ENCODE assay signal across 8 cellular contexts in the genomic region with DNA sequence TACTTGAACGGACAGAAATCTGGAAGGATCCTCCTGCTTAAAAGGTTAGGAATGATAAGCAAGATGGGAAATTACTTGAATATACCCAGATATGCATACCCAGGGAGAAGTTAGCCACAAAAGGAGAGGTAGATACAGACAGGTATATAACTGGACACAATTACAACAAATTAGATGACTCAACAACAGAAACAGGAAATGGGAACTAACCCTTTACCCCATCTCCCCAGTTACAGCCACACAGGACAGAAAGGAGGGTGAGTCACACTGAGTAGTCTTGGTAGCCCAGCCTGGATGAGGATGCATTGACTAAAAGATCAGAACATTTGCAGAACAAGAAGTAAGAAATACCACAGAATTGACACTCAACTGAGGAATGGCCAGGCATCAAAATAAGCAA.
DNase-seq lines count a peak whose midpoint lies in the region; FAIRE-seq and TF ChIP-seq lines count a peak whose summit lies in the region.
"Had no signal": no experiment of that assay in that cellular context is flagged by ENCODE, and none has a peak within 500 bp of the region (broad histone marks: within the 10 kb centered on the region; RNA-seq: fewer than 3 reads in every experiment).

No MANE protein-coding gene starts in this region.

- DNase-seq in GM18507 (ENCODE audit: extremely low spot score, insufficient read length, low read depth) (peak; percentile 20), HFFc6 (peak; percentile 91), MG63 (peak; percentile 89), NCI-H1930 (lab: John Stamatoyannopoulos, UW) (no peak), pons (ENCODE audit: low spot score) (no peak), NCI-H2081 treated with DMSO at 0.1 percent for 48 hours (lab: John Stamatoyannopoulos, UW) (no peak)

- no peaks in the 10 kb centered on the region for H3K27me3 ChIP-seq in MG63

- intact Hi-C loops in dendritic cell treated with granulocyte-macrophage colony-stimulating factor and Interleukin-4, amounts not matched to agents 40 ng/mL and 50 ng/mL, for 4 days (cut with micrococcal nuclease) = no loop called here

- peak; percentile 74 for FAIRE-seq in GM18507 (lab: Jason Lieb, UNC)
- FAIRE-seq: TTC549 had no signal

- H3K4me3 ChIP-seq in MG63 = no peak overlapping the region

- H3K9me3 ChIP-seq in MG63 = no peaks in the 10 kb centered on the region

- no peaks in the 10 kb centered on the region for H3K36me3 Mint-ChIP-seq in HFFc6 (ENCODE audit: low read depth)
- H3K36me3 Mint-ChIP-seq in dendritic cell treated with granulocyte-macrophage colony-stimulating factor and Interleukin-4, amounts not matched to agents 40 ng/mL and 50 ng/mL, for 4 days (ENCODE audit: low read depth) = peaks cover 15% of the 10 kb centered on the region

- H3K27ac Mint-ChIP-seq in HFFc6 = peak overlapping the region; percentile 77
- peak overlapping the region; percentile 41 for H3K27ac Mint-ChIP-seq in dendritic cell treated with granulocyte-macrophage colony-stimulating factor and Interleukin-4, amounts not matched to agents 40 ng/mL and 50 ng/mL, for 4 days

- H3K4me1 Mint-ChIP-seq in HFFc6 (ENCODE audit: low read depth) = peaks cover 18% of the 10 kb centered on the region
- peaks cover 23% of the 10 kb centered on the region for H3K4me1 Mint-ChIP-seq in dendritic cell treated with granulocyte-macrophage colony-stimulating factor and Interleukin-4, amounts not matched to agents 40 ng/mL and 50 ng/mL, for 4 days (ENCODE audit: low read depth)

- no peaks in the 10 kb centered on the region for H3K9me3 Mint-ChIP-seq in HFFc6
- H3K9me3 Mint-ChIP-seq in dendritic cell treated with granulocyte-macrophage colony-stimulating factor and Interleukin-4, amounts not matched to agents 40 ng/mL and 50 ng/mL, for 4 days = no peaks in the 10 kb centered on the region

- no peak for TF ChIP-seq CTCF in HFFc6 (IDR thresholded peaks at IDR 0.05)

- H3K27me3 Mint-ChIP-seq in HFFc6 (ENCODE audit: insufficient read depth) = no peaks in the 10 kb centered on the region
- H3K27me3 Mint-ChIP-seq in dendritic cell treated with granulocyte-macrophage colony-stimulating factor and Interleukin-4, amounts not matched to agents 40 ng/mL and 50 ng/mL, for 4 days = no peaks in the 10 kb centered on the region

- peak overlapping the region; percentile 52 for H3K4me3 Mint-ChIP-seq in HFFc6
- no peak overlapping the region for H3K4me3 Mint-ChIP-seq in dendritic cell treated with granulocyte-macrophage colony-stimulating factor and Interleukin-4, amounts not matched to agents 40 ng/mL and 50 ng/mL, for 4 days

- H3K36me3 ChIP-seq in MG63 = no peaks in the 10 kb centered on the region

Comparison
In these comparisons a context has a peak if more than half of its experiments do, and no peak if none do; other contexts are left out.
1. DNase-seq: peak in GM18507 (single experiment), HFFc6 (single experiment) and MG63 (single experiment); none in NCI-H1930 (0 of 2), pons (single experiment) and NCI-H2081 treated with DMSO at 0.1 percent for 48 hours (single experiment).